14 cellular contexts compared by ENCODE assay signal in genomic region chr20:41309817-41310216, GRCh38. TPM values are rescaled to one million over a fixed set of nuclear protein-coding genes. Genes with fewer than 3 reads are reported as not detected.
DNase-seq lines count a peak whose midpoint lies in the region; ATAC-seq, FAIRE-seq and TF ChIP-seq lines count a peak whose summit lies in the region.
"Had no signal": no experiment of that assay in that cellular context is flagged by ENCODE, and none has a peak within 500 bp of the region (broad histone marks: within the 10 kb centered on the region; RNA-seq: fewer than 3 reads in every experiment).

No MANE protein-coding gene starts in this region.

- TF ChIP-seq POLR2A in K562 (conservative IDR thresholded peaks at IDR 0.05), result no peak

- POLR2A ChIA-PET in K562 (lab: Yijun Ruan, JAX), result interaction anchor here (1.3 kb wide), 1 partner anchor 9 kb away, joined by 4 read pairs; no protein-coding TSS in a partner anchor

- H3K4me1 ChIP-seq in K562 (replicated peaks in 1 of 2; ENCODE audit: control insufficient read depth in 2 of 2, insufficient read depth in 2 of 2, low read length in 2 of 2), result peaks cover 7 to 27% of the 10 kb centered on the region in 2 experiments

- no peaks in the 10 kb centered on the region for H3K9me3 ChIP-seq in K562 (replicated peaks; ENCODE audit: control insufficient read depth, insufficient read depth, low read depth, low read length)
- H3K9me3 ChIP-seq: Peyer's patch had no signal

- 4% methylated on average over 2 of the region's 2 CpGs for WGBS in K562 (ENCODE audit: insufficient coverage, low coverage, missing lambda C conversion rate)

- in situ Hi-C loops in K562 (cut with MboI), result no loop called here

- no peak for TF ChIP-seq EP300 in K562 (IDR thresholded peaks at IDR 0.05; ENCODE audit: low read length)

- no peak for TF ChIP-seq CTCF in K562 (IDR thresholded peaks at IDR 0.05 in 2 of 3, conservative IDR thresholded peaks at IDR 0.05 in 1 of 3; ENCODE audit: insufficient read depth in 2 of 3, low read depth in 1 of 3, low read length in 3 of 3)

- no peak for TF ChIP-seq RAD21 in K562 (CRISPR knock-in tag; conservative IDR thresholded peaks at IDR 0.05 in 1 of 2, IDR thresholded peaks at IDR 0.05 in 1 of 2)

- H3K27me3 ChIP-seq in K562 (ENCODE audit: control insufficient read depth in 2 of 2, insufficient read depth in 2 of 2, low read length in 2 of 2), result no peaks in the 10 kb centered on the region
- H3K27me3 ChIP-seq: Peyer's patch had no signal

- H3K27ac Mint-ChIP-seq in activated naive CD4-positive, alpha-beta T cell treated with anti-CD3 and anti-CD28 coated beads, Interleukin-2, amount 10 ng/mL, durations not matched to agents 7 days and 5 days, result no peak overlapping the region

- FAIRE-seq in HTR-8/SVneo (lab: Jason Lieb, UNC) (peak; percentile 58), K562 (lab: Jason Lieb, UNC) (peak; percentile 69)

- no peaks in the 10 kb centered on the region for H3K9me1 ChIP-seq in K562 (ENCODE audit: control insufficient read depth, insufficient read depth, low read length)

- peaks cover 5% of the 10 kb centered on the region; the same call in 1 of the 3 replicates for H3K36me3 ChIP-seq in K562 (ENCODE audit: control insufficient read depth, insufficient read depth, low read length)
- H3K36me3 ChIP-seq: Peyer's patch had no signal

- H4K20me1 ChIP-seq in K562 (replicated peaks; ENCODE audit: control insufficient read depth, insufficient read depth, low read length), result no peaks in the 10 kb centered on the region

- H3K36me3 Mint-ChIP-seq in activated naive CD4-positive, alpha-beta T cell treated with anti-CD3 and anti-CD28 coated beads, Interleukin-2, amount 10 ng/mL, durations not matched to agents 7 days and 5 days, result peaks cover 2% of the 10 kb centered on the region

- CTCF ChIA-PET in K562 (lab: Yijun Ruan, JAX; ENCODE audit: low intra/inter-chr PET ratio), result no interaction called here
- CTCF ChIA-PET in activated naive CD4-positive, alpha-beta T cell treated with anti-CD3 and anti-CD28 coated beads, Interleukin-2, amount 10 ng/mL, durations not matched to agents 7 days and 5 days (lab: Charles Lee), result no interaction called here

- intact Hi-C loops in K562 (cut with micrococcal nuclease), result no loop called here

- peak overlapping the region; percentile 53; the same call in 1 of the 2 replicates for H3K4me2 ChIP-seq in K562 (ENCODE audit: insufficient read depth, low read length)
- H3K4me2 ChIP-seq: KMS-11 had no signal

- peak; percentile 58 for ATAC-seq in K562
- ATAC-seq in GM18520 (IDR thresholded peaks at IDR 0.05; ENCODE audit: unreplicated experiment), result no peak
- ATAC-seq in GM21447 (IDR thresholded peaks at IDR 0.05; ENCODE audit: unreplicated experiment), result no peak

- H3K4me3 ChIP-seq in K562, result no peak overlapping the region
- H3K4me3 ChIP-seq: Peyer's patch had no signal

- H3K4me3 Mint-ChIP-seq in activated naive CD4-positive, alpha-beta T cell treated with anti-CD3 and anti-CD28 coated beads, Interleukin-2, amount 10 ng/mL, durations not matched to agents 7 days and 5 days, result no peak overlapping the region

- no peaks in the 10 kb centered on the region for H3K27me3 Mint-ChIP-seq in activated naive CD4-positive, alpha-beta T cell treated with anti-CD3 and anti-CD28 coated beads, Interleukin-2, amount 10 ng/mL, durations not matched to agents 7 days and 5 days

- peaks cover 37% of the 10 kb centered on the region for H3K79me2 ChIP-seq in K562 (ENCODE audit: control insufficient read depth, insufficient read depth, low read length)

- no peak overlapping the region for H3K9ac ChIP-seq in K562 (ENCODE audit: insufficient read depth in 1 of 2, low read depth in 2 of 2, low read length in 2 of 2)
- H3K9ac ChIP-seq: KMS-11 had no signal

- H3K4me1 Mint-ChIP-seq in activated naive CD4-positive, alpha-beta T cell treated with anti-CD3 and anti-CD28 coated beads, Interleukin-2, amount 10 ng/mL, durations not matched to agents 7 days and 5 days, result peaks cover 2% of the 10 kb centered on the region

- BruUV-seq in K562 (replicated peaks; lab: Mats Ljungman, UMichigan), result no TSS peak

- peak overlapping the region; percentile 35 for H2AFZ ChIP-seq in K562 (ENCODE audit: low read depth, low read length)

- DNase-seq in A172 (ENCODE audit: low spot score) (peak; percentile 83), HTR-8/SVneo (ENCODE audit: insufficient read length, low spot score) (no peak), K562 (ENCODE audit: extremely low read depth in 1 of 4, low spot score in 3 of 4) (peak in 1 of 4 experiments; percentile 29), iris pigment epithelial cell (ENCODE audit: low read depth) (peak; percentile 85), SW 1271 (lab: John Stamatoyannopoulos, UW) (no peak)
- DNase-seq in activated naive CD4-positive, alpha-beta T cell treated with anti-CD3 and anti-CD28 coated beads, Interleukin-2, amount 10 ng/mL, durations not matched to agents 7 days and 5 days, result no peak
- DNase-seq: cerebellar nuclear complex, glutamatergic neuron, Peyer's patch, posterior cingulate gyrus had no signal

- H3K9me3 Mint-ChIP-seq in activated naive CD4-positive, alpha-beta T cell treated with anti-CD3 and anti-CD28 coated beads, Interleukin-2, amount 10 ng/mL, durations not matched to agents 7 days and 5 days, result no peaks in the 10 kb centered on the region

- peak overlapping the region; percentile 59; the same call in 1 of the 3 replicates for H3K27ac ChIP-seq in K562 (ENCODE audit: extremely low read depth, low read depth, low read length)
- H3K27ac ChIP-seq: KMS-11 had no signal

RNA-seq across cellular contexts. Expression of gene ZHX3, which starts 7.7 kb away (rescaled TPM):
- total RNA-seq in A172 (2014; rRNA removed; shearing (Covaris generic)), result 13.2 and 14.0 TPM in 2 replicates
- total RNA-seq in K562 (2011; cell fraction: chromatin; rRNA removed; ENCODE audit: low replicate concordance), result 11.4 and 16.1 TPM in 2 replicates
- total RNA-seq in K562 (2011; cell fraction: nucleolus; rRNA removed), result 5.2 and 6.6 TPM in 2 replicates
- total RNA-seq in K562 (2011; cell fraction: nucleoplasm; rRNA removed), result 9.6 and 10.9 TPM in 2 replicates
- total RNA-seq in K562 (2014; rRNA removed) (3.7 and 6.0 TPM in 2 replicates), K562 (2014; rRNA removed; fragmentation: Illumina TruSeq; extraction: Trizol) (6.9 and 7.1 TPM in 2 replicates), K562 (2015; rRNA removed; fragmentation: Illumina TruSeq; extraction: Trizol) (5.5 and 6.1 TPM in 2 replicates), K562 (2021) (14.6 and 14.8 TPM in 2 replicates)
- polyA plus RNA-seq in K562 (2011; rRNA removed) (4.9 and 5.7 TPM in 2 replicates), K562 (2014; fragmentation: Illumina TruSeq; extraction: Trizol) (7.4 and 7.9 TPM in 2 replicates), K562 (2014; fragmentation: Nextera tagmentation; extraction: Ambion mirVana) (1 to 10 TPM in 1 of 2 experiments, under 1 TPM in 1; 0.80 to 1.4 TPM), K562 (2014; rRNA removed) (3.5 and 4.6 TPM in 2 replicates)
- polyA plus RNA-seq in K562 (2011; cell fraction: cytosol; rRNA removed), result 4.1 and 4.4 TPM in 2 replicates
- 5.9 and 6.0 TPM in 2 replicates for polyA plus RNA-seq in K562 (2011; cell fraction: nucleus; rRNA removed)
- 4.7 and 4.8 TPM in 2 replicates for polyA plus RNA-seq in K562 (2012)
- polyA minus RNA-seq in K562 (2011; rRNA and poly(A)+ RNA removed), result 9.0 and 10.6 TPM in 2 replicates
- polyA minus RNA-seq in K562 (2011; cell fraction: cytosol; rRNA and poly(A)+ RNA removed), result 4.0 and 5.6 TPM in 2 replicates
- polyA minus RNA-seq in K562 (2011; cell fraction: nucleus; rRNA and poly(A)+ RNA removed), result 4.0 and 6.7 TPM in 2 replicates

RNA-seq across cellular contexts. Expression of gene LPIN3, which starts 30.8 kb away (rescaled TPM):
- 3.4 TPM in 2 replicates for total RNA-seq in A172 (2014; rRNA removed; shearing (Covaris generic))
- 32.2 and 89.1 TPM in 2 replicates for total RNA-seq in K562 (2011; cell fraction: chromatin; rRNA removed; ENCODE audit: low replicate concordance)
- 46.2 and 48.0 TPM in 2 replicates for total RNA-seq in K562 (2011; cell fraction: nucleolus; rRNA removed)
- total RNA-seq in K562 (2011; cell fraction: nucleoplasm; rRNA removed), result 28.4 and 33.2 TPM in 2 replicates
- 6.0 and 8.8 TPM in 2 replicates for total RNA-seq in K562 (2014; rRNA removed)
- total RNA-seq in K562 (2014; rRNA removed; fragmentation: Illumina TruSeq; extraction: Trizol), result 2.3 and 2.4 TPM in 2 replicates
- total RNA-seq in K562 (2015; rRNA removed; fragmentation: Illumina TruSeq; extraction: Trizol), result 4.6 and 5.9 TPM in 2 replicates
- 6.9 and 7.9 TPM in 2 replicates for total RNA-seq in K562 (2021)
- polyA plus RNA-seq in K562 (2011; rRNA removed), result 5.8 and 11.5 TPM in 2 replicates
- 3.8 and 4.3 TPM in 2 replicates for polyA plus RNA-seq in K562 (2011; cell fraction: cytosol; rRNA removed)
- 83.5 and 84.6 TPM in 2 replicates for polyA plus RNA-seq in K562 (2011; cell fraction: nucleus; rRNA removed)
- 6.9 and 15.9 TPM in 2 replicates for polyA plus RNA-seq in K562 (2012)
- 7.9 and 9.1 TPM in 2 replicates for polyA plus RNA-seq in K562 (2014; fragmentation: Illumina TruSeq; extraction: Trizol)
- 1 to 10 TPM; 2.2 to 5.0 TPM for polyA plus RNA-seq in K562 (2014; fragmentation: Nextera tagmentation; extraction: Ambion mirVana)
- polyA plus RNA-seq in K562 (2014; rRNA removed), result 10.4 and 12.0 TPM in 2 replicates
- polyA minus RNA-seq in K562 (2011; rRNA and poly(A)+ RNA removed), result 1.7 and 3.8 TPM in 2 replicates
- 1.1 and 4.9 TPM in 2 replicates for polyA minus RNA-seq in K562 (2011; cell fraction: cytosol; rRNA and poly(A)+ RNA removed)
- polyA minus RNA-seq in K562 (2011; cell fraction: nucleus; rRNA and poly(A)+ RNA removed), result 11.7 and 13.7 TPM in 2 replicates

RNA-seq across cellular contexts. Expression of gene EMILIN3, which starts 56.8 kb away (rescaled TPM):
- total RNA-seq in A172 (2014; rRNA removed; shearing (Covaris generic)), result not detected in 2 replicates
- total RNA-seq in K562 (2011; cell fraction: chromatin; rRNA removed; ENCODE audit: low replicate concordance), result not detected in 2 replicates
- not detected in 2 replicates for total RNA-seq in K562 (2011; cell fraction: nucleolus; rRNA removed)
- total RNA-seq in K562 (2011; cell fraction: nucleoplasm; rRNA removed), result not detected in 2 replicates
- total RNA-seq in K562 (2014; rRNA removed) (not detected in 2 replicates), K562 (2014; rRNA removed; fragmentation: Illumina TruSeq; extraction: Trizol) (not detected in 2 replicates), K562 (2015; rRNA removed; fragmentation: Illumina TruSeq; extraction: Trizol) (not detected in 2 replicates), K562 (2021) (not detected in 2 replicates)
- polyA plus RNA-seq in K562 (2011; rRNA removed) (not detected in 2 replicates), K562 (2014; fragmentation: Illumina TruSeq; extraction: Trizol) (not detected in 2 replicates), K562 (2014; fragmentation: Nextera tagmentation; extraction: Ambion mirVana) (under 1 TPM in 1 of 2 experiments, not detected in 1; 0.07 TPM), K562 (2014; rRNA removed) (0.01 TPM in 1 of 2 replicates, not detected in the other)
- not detected in 2 replicates for polyA plus RNA-seq in K562 (2011; cell fraction: cytosol; rRNA removed)
- polyA plus RNA-seq in K562 (2011; cell fraction: nucleus; rRNA removed), result not detected in 2 replicates
- 0.03 and 0.14 TPM in 2 replicates for polyA plus RNA-seq in K562 (2012)
- polyA minus RNA-seq in K562 (2011; rRNA and poly(A)+ RNA removed), result not detected in 2 replicates
- not detected in 2 replicates for polyA minus RNA-seq in K562 (2011; cell fraction: cytosol; rRNA and poly(A)+ RNA removed)
- not detected in 2 replicates for polyA minus RNA-seq in K562 (2011; cell fraction: nucleus; rRNA and poly(A)+ RNA removed)
- total RNA-seq: subcutaneous adipose tissue had no signal

Comparison
In these comparisons a context has a peak if more than half of its experiments do, and no peak if none do; other contexts are left out.
1. DNase-seq: peak in A172 (single experiment) and iris pigment epithelial cell (single experiment); none in HTR-8/SVneo (single experiment), SW 1271 (0 of 2) and activated naive CD4-positive, alpha-beta T cell treated with anti-CD3 and anti-CD28 coated beads, Interleukin-2, amount 10 ng/mL, durations not matched to agents 7 days and 5 days (single experiment).